8 cellular contexts compared by ENCODE assay signal in the genomic region with DNA sequence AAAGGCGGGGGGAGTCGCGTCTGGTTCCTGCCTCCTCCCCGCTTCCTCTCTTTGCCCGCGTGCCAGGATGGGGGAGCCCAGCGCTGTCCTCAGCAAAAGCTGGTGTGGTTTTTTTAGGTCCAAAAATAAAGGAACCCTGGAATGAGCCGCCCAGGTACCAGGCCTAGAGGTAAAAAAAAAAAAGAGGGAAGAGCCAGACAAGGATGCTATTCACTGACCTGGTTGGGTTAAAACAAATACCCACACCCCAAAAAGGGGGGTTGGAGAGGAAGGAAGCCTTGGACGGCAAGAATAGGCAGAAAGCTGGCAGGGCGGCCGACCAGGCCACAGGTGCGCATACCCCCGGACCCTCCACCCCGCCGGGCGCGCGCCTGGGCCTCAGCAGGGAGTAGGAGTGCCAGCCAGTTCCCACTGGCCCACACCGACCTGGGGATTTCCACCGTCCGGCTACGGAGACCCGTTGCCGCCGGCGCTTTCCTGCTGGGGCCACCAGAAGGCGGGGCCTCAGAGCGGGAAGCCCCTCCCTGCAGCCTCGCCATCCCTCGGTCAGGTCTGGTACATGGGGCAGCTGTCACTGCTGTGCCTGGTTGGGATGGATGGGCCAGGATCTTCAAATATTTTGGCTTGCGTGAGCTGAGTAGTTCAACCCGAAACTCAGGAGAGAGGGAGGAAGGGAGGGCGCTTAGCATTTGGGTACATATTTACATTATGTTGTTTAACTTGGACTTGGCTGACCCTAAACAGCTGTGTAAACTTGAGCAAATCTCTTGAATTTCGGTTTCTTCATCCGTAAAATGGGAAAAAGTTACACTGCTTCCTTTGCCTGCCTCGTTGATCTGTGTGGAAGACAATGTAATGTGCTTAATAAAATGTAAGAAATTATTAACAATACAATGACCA. TPM values are rescaled to one million over a fixed set of nuclear protein-coding genes. Genes with fewer than 3 reads are reported as not detected.
DNase-seq lines count a peak whose midpoint lies in the region; ATAC-seq and TF ChIP-seq lines count a peak whose summit lies in the region.

No MANE protein-coding gene starts in this region.

- H3K4me3 ChIP-seq in GM12875 (ENCODE audit: low read depth, low read length) (peak overlapping the region; percentile 71), NB4 (ENCODE audit: low read depth, low read length) (peak overlapping the region; percentile 75), ascending aorta (peak overlapping the region; percentile 67 to 72), hepatocyte (peak overlapping the region; percentile 11), sigmoid colon (peak overlapping the region; percentile 49 to 69 (median 55))

- no peaks in the 10 kb centered on the region for H3K27me3 ChIP-seq in ascending aorta
- no peaks in the 10 kb centered on the region for H3K27me3 ChIP-seq in hepatocyte
- H3K27me3 ChIP-seq in sigmoid colon, result no peaks in the 10 kb centered on the region

- H3K27ac Mint-ChIP-seq in T-helper 1 cell treated with Interleukin-12 subunit alpha and Interleukin-12 subunit beta and Interleukin-4 antibody, amounts not matched to agents 30 μg/mL and 1 μg/mL, for 36 hours, result peak overlapping the region; percentile 86

- intact Hi-C loops in ascending aorta (cut with DNase I), result loop anchor here (2.0 to 10.0 kb wide), 2 partner anchors 115 to 269 kb away; a partner anchor contains a TSS
- intact Hi-C loops in sigmoid colon (cut with DNase I), result loop anchor here (10.0 kb wide), 1 partner anchor 1759 kb away; a partner anchor contains a TSS

- H3K4me1 ChIP-seq in ascending aorta (peaks cover 16 to 70% of the 10 kb centered on the region in 2 donors), hepatocyte (ENCODE audit: insufficient read depth) (peaks cover 64% of the 10 kb centered on the region), sigmoid colon (peaks cover 0 to 78% (median 77%) of the 10 kb centered on the region in 4 donors)

- TF ChIP-seq CTCF in GM12875 (IDR thresholded peaks at IDR 0.05; ENCODE audit: borderline replicate concordance, insufficient read depth, low read depth, low read length) (no peak), NB4 (IDR thresholded peaks at IDR 0.05; ENCODE audit: low read depth, low read length) (no peak), ascending aorta (IDR thresholded peaks at IDR 0.05) (no peak), hepatocyte (IDR thresholded peaks at IDR 0.05; ENCODE audit: poor library complexity) (no peak), sigmoid colon (IDR thresholded peaks at IDR 0.05) (no peak)

- peak overlapping the region; percentile 82 for H3K4me2 ChIP-seq in hepatocyte

- peaks cover 6% of the 10 kb centered on the region for H3K79me2 ChIP-seq in hepatocyte

- peak overlapping the region; percentile 87 for H3K4me3 Mint-ChIP-seq in T-helper 1 cell treated with Interleukin-12 subunit alpha and Interleukin-12 subunit beta and Interleukin-4 antibody, amounts not matched to agents 30 μg/mL and 1 μg/mL, for 36 hours

- TF ChIP-seq EP300 in sigmoid colon (IDR thresholded peaks at IDR 0.05), result peak in 2 of 4 donors; percentile 2 to 44

- no peaks in the 10 kb centered on the region for H3K9me3 Mint-ChIP-seq in T-helper 1 cell treated with Interleukin-12 subunit alpha and Interleukin-12 subunit beta and Interleukin-4 antibody, amounts not matched to agents 30 μg/mL and 1 μg/mL, for 36 hours

- H3K36me3 ChIP-seq in ascending aorta (no peaks in the 10 kb centered on the region), hepatocyte (replicated peaks; ENCODE audit: insufficient read depth, low read depth) (no peaks in the 10 kb centered on the region), sigmoid colon (no peaks in the 10 kb centered on the region)

- TF ChIP-seq POLR2A in NB4 (IDR thresholded peaks at IDR 0.05; ENCODE audit: extremely low read depth, insufficient read length) (peak; percentile 40), sigmoid colon (IDR thresholded peaks at IDR 0.05) (peak; percentile 7 to 44)

- no peaks in the 10 kb centered on the region for H3K9me2 ChIP-seq in hepatocyte (replicated peaks; ENCODE audit: insufficient read depth)

- H4K20me1 ChIP-seq in hepatocyte (ENCODE audit: insufficient read depth, poor library complexity, severe bottlenecking), result no peaks in the 10 kb centered on the region

- ATAC-seq in HG02571 (IDR thresholded peaks at IDR 0.05; ENCODE audit: unreplicated experiment), result peak; percentile 65

- peaks cover 69% of the 10 kb centered on the region for H3K4me1 Mint-ChIP-seq in T-helper 1 cell treated with Interleukin-12 subunit alpha and Interleukin-12 subunit beta and Interleukin-4 antibody, amounts not matched to agents 30 μg/mL and 1 μg/mL, for 36 hours (ENCODE audit: low read depth)

- DNase-seq in NB4 (ENCODE audit: low read depth) (peak; percentile 86), ascending aorta (ENCODE audit: low spot score in 2 of 2) (peak in 1 of 2 donors; percentile 93), hepatocyte (ENCODE audit: low spot score) (peak; percentile 94), sigmoid colon (peak; percentile 94), D341Med (ENCODE audit: low spot score) (no peak)

- no peak overlapping the region for H2AFZ ChIP-seq in hepatocyte

- no peaks in the 10 kb centered on the region for H3K27me3 Mint-ChIP-seq in T-helper 1 cell treated with Interleukin-12 subunit alpha and Interleukin-12 subunit beta and Interleukin-4 antibody, amounts not matched to agents 30 μg/mL and 1 μg/mL, for 36 hours (ENCODE audit: low read depth)

- H3K36me3 Mint-ChIP-seq in T-helper 1 cell treated with Interleukin-12 subunit alpha and Interleukin-12 subunit beta and Interleukin-4 antibody, amounts not matched to agents 30 μg/mL and 1 μg/mL, for 36 hours (ENCODE audit: low read depth), result peaks cover 5% of the 10 kb centered on the region

- 3% methylated on average over 36 of the region's 36 CpGs for WGBS in hepatocyte (ENCODE audit: low lambda C conversion rate, missing lambda C conversion rate)
- 1 to 3% methylated on average over 36 of the region's 36 CpGs for WGBS in sigmoid colon, 2 donors

- H3K27ac ChIP-seq in ascending aorta (peak overlapping the region; percentile 99 to 100), hepatocyte (peak overlapping the region; percentile 96), sigmoid colon (peak overlapping the region; percentile 97 to 100 (median 100))

- H3K9me3 ChIP-seq in ascending aorta (no peaks in the 10 kb centered on the region), hepatocyte (ENCODE audit: low read depth) (no peaks in the 10 kb centered on the region), sigmoid colon (no peaks in the 10 kb centered on the region)

RNA-seq across cellular contexts. Expression of a gene that starts 5.4 kb away (rescaled TPM):
- total RNA-seq in ascending aorta, result 68.1 TPM
- total RNA-seq in hepatocyte, result 26.8 and 34.5 TPM in 2 replicates
- polyA plus RNA-seq in hepatocyte, result 38.9 and 52.1 TPM in 2 replicates
- total RNA-seq in sigmoid colon, result 10 to 100 TPM; 34.7 to 63.1 (median 57.9) TPM
- polyA plus RNA-seq in sigmoid colon, result 10 to 100 TPM in 1 of 3 donors, 1 to 10 TPM in 2; 3.0 to 13.8 (median 6.6) TPM

Comparison
In these comparisons a context has a peak if more than half of its experiments do, and no peak if none do; other contexts are left out.
1. H3K4me3 ChIP-seq: peak in every context shown above with its lines; median percentile 75 in NB4; 71 in GM12875; 70 in ascending aorta; 55 in sigmoid colon; 11 in hepatocyte.